In the genomic region with DNA sequence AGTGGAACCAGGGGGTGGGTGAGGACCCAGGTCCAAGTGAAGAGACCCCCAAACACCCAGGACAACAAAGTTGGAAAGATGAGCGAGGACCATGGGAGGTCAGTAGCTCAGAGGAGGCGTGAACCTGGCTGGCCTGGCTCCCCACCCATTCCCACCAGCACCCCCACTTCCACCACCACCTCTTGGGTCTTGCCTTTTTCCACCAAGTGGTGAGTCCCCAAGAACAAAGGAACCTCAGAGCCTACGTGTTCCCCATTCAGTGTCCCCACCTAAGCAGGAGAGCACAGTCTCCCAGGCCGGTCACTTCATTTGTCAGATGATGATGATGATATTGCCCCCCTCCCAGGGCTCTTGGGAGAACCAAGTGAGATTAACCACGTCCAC, we compare ENCODE assay signal across 9 cellular contexts. TPM values are rescaled to one million over a fixed set of nuclear protein-coding genes. Genes with fewer than 3 reads are reported as not detected.
DNase-seq lines count a peak whose midpoint lies in the region; ATAC-seq and TF ChIP-seq lines count a peak whose summit lies in the region.
"Had no signal": no experiment of that assay in that cellular context is flagged by ENCODE, and none has a peak within 500 bp of the region (broad histone marks: within the 10 kb centered on the region; RNA-seq: fewer than 3 reads in every experiment).

No MANE protein-coding gene starts in this region.

- peaks cover 15% of the 10 kb centered on the region for H3K4me1 Mint-ChIP-seq in CD14-positive monocyte
- peaks cover 0 to 11% (median 11%) of the 10 kb centered on the region in 3 donors for H3K4me1 Mint-ChIP-seq in IgD-negative memory B cell

- H3K36me3 Mint-ChIP-seq in CD14-positive monocyte (peaks cover 37 to 53% of the 10 kb centered on the region in 2 donors), IgD-negative memory B cell (no peaks in the 10 kb centered on the region)

- peak overlapping the region in 6 of 7 donors; percentile 15 to 74 (median 31) for H3K27ac Mint-ChIP-seq in CD14-positive monocyte
- H3K27ac Mint-ChIP-seq in IgD-negative memory B cell, result peak overlapping the region; percentile 77 to 84 (median 81)

- H3K27me3 Mint-ChIP-seq in CD14-positive monocyte (ENCODE audit: low read depth in 3 of 3) (peaks cover 0 to 3% (median 2%) of the 10 kb centered on the region in 3 donors), IgD-negative memory B cell (no peaks in the 10 kb centered on the region)

- H3K27ac ChIP-seq in colonic mucosa, result peak overlapping the region; percentile 61
- peak overlapping the region; percentile 59 for H3K27ac ChIP-seq in neutrophil

- H3K36me3 ChIP-seq in colonic mucosa (no peaks in the 10 kb centered on the region), neutrophil (peaks cover 23% of the 10 kb centered on the region)

- ATAC-seq in HG03565 (IDR thresholded peaks at IDR 0.05; ENCODE audit: unreplicated experiment), result no peak

- H3K4me1 ChIP-seq in colonic mucosa, result peaks cover 4% of the 10 kb centered on the region
- H3K4me1 ChIP-seq in neutrophil (ENCODE audit: control insufficient read depth in 1 of 2, insufficient read depth in 1 of 2, low read depth in 1 of 2, low read length in 1 of 2), result peaks cover 4 to 11% of the 10 kb centered on the region in 2 experiments

- H3K9ac ChIP-seq in colonic mucosa (ENCODE audit: low read depth in 2 of 2, low read length in 2 of 2), result peak overlapping the region in 1 of 2 donors; percentile 84

- H3K4me3 ChIP-seq in colonic mucosa (no peak overlapping the region), neutrophil (ENCODE audit: low read depth in 1 of 2, low read length in 1 of 2) (no peak overlapping the region)

- DNase-seq in CD14-positive monocyte (ENCODE audit: low spot score), result no peak
- no peak for DNase-seq in colonic mucosa
- DNase-seq in SK-N-DZ (ENCODE audit: low spot score), result no peak
- DNase-seq in AML-193 (lab: John Stamatoyannopoulos, UW), result no peak
- no peak for DNase-seq in kidney glomerular epithelial cell (lab: John Stamatoyannopoulos, UW)
- DNase-seq: retina had no signal

- H3K9me3 Mint-ChIP-seq in CD14-positive monocyte, result no peaks in the 10 kb centered on the region
- H3K9me3 Mint-ChIP-seq in IgD-negative memory B cell, result no peaks in the 10 kb centered on the region

- H3K9me3 ChIP-seq in colonic mucosa (no peaks in the 10 kb centered on the region), neutrophil (no peaks in the 10 kb centered on the region)

- TF ChIP-seq CTCF in CD14-positive monocyte (IDR thresholded peaks at IDR 0.05) (no peak), colonic mucosa (IDR thresholded peaks at IDR 0.05) (no peak), neutrophil (IDR thresholded peaks at IDR 0.05) (no peak)

- no peak overlapping the region for H3K4me3 Mint-ChIP-seq in CD14-positive monocyte
- H3K4me3 Mint-ChIP-seq in IgD-negative memory B cell, result peak overlapping the region in 2 of 4 donors; percentile 14 to 72

- H3K27me3 ChIP-seq in colonic mucosa, result no peaks in the 10 kb centered on the region
- H3K27me3 ChIP-seq in neutrophil, result peaks cover 5% of the 10 kb centered on the region

- intact Hi-C loops in CD14-positive monocyte (cut with micrococcal nuclease), result no loop called here
- intact Hi-C loops in colonic mucosa (cut with DNase I), result no loop called here

RNA-seq across cellular contexts. Expression of a gene that starts 0.5 kb away (rescaled TPM):
- polyA plus RNA-seq in CD14-positive monocyte (not detected), IgD-negative memory B cell (2.6 TPM)
- 10 to 100 TPM in 1 of 2 donors, 1 to 10 TPM in 1; 6.1 to 10.1 TPM for total RNA-seq in colonic mucosa
- polyA plus RNA-seq in SK-N-DZ (2014; cell fraction: cytosol; rRNA removed), result 0.48 and 0.88 TPM in 2 replicates
- 9.2 and 11.3 TPM in 2 replicates for polyA plus RNA-seq in SK-N-DZ (2014; cell fraction: nucleus; rRNA removed)

RNA-seq across cellular contexts. Expression of a gene that starts 15.2 kb away (rescaled TPM):
- polyA plus RNA-seq in CD14-positive monocyte (not detected), IgD-negative memory B cell (not detected)
- 1 to 10 TPM; 1.7 to 8.9 TPM for total RNA-seq in colonic mucosa
- 1.3 and 2.3 TPM in 2 replicates for polyA plus RNA-seq in SK-N-DZ (2014; cell fraction: cytosol; rRNA removed)
- polyA plus RNA-seq in SK-N-DZ (2014; cell fraction: nucleus; rRNA removed), result 35.2 and 55.1 TPM in 2 replicates

RNA-seq across cellular contexts. Expression of a gene that starts 17.9 kb away (rescaled TPM):
- 10 to 100 TPM; 27.3 to 28.9 TPM for polyA plus RNA-seq in CD14-positive monocyte
- polyA plus RNA-seq in IgD-negative memory B cell, result 83.0 TPM
- 100 to 1,000 TPM in 1 of 2 donors, 10 to 100 TPM in 1; 40.8 to 136 TPM for total RNA-seq in colonic mucosa
- 81.7 and 91.7 TPM in 2 replicates for polyA plus RNA-seq in SK-N-DZ (2014; cell fraction: cytosol; rRNA removed)
- polyA plus RNA-seq in SK-N-DZ (2014; cell fraction: nucleus; rRNA removed), result 194 and 278 TPM in 2 replicates

RNA-seq across cellular contexts. Expression of a gene that starts 29.1 kb away (rescaled TPM):
- polyA plus RNA-seq in CD14-positive monocyte (10 to 100 TPM; 40.0 to 41.0 TPM), IgD-negative memory B cell (100 TPM)
- 10 to 100 TPM; 37.6 to 61.3 TPM for total RNA-seq in colonic mucosa
- polyA plus RNA-seq in SK-N-DZ (2014; cell fraction: cytosol; rRNA removed), result 189 and 213 TPM in 2 replicates
- 95.0 and 96.4 TPM in 2 replicates for polyA plus RNA-seq in SK-N-DZ (2014; cell fraction: nucleus; rRNA removed)

RNA-seq across cellular contexts. Expression of a gene that starts 37.4 kb away (rescaled TPM):
- polyA plus RNA-seq in CD14-positive monocyte (under 1 TPM; 0.53 to 0.55 TPM), IgD-negative memory B cell (1.2 TPM)
- total RNA-seq in colonic mucosa, result 1 to 10 TPM in 1 of 2 donors, under 1 TPM in 1; 0.98 to 1.4 TPM
- 0.24 and 0.27 TPM in 2 replicates for polyA plus RNA-seq in SK-N-DZ (2014; cell fraction: cytosol; rRNA removed)
- polyA plus RNA-seq in SK-N-DZ (2014; cell fraction: nucleus; rRNA removed), result 0.10 and 0.12 TPM in 2 replicates
